Comparison of ENCODE assay signal across 16 cellular contexts in the genomic region with DNA sequence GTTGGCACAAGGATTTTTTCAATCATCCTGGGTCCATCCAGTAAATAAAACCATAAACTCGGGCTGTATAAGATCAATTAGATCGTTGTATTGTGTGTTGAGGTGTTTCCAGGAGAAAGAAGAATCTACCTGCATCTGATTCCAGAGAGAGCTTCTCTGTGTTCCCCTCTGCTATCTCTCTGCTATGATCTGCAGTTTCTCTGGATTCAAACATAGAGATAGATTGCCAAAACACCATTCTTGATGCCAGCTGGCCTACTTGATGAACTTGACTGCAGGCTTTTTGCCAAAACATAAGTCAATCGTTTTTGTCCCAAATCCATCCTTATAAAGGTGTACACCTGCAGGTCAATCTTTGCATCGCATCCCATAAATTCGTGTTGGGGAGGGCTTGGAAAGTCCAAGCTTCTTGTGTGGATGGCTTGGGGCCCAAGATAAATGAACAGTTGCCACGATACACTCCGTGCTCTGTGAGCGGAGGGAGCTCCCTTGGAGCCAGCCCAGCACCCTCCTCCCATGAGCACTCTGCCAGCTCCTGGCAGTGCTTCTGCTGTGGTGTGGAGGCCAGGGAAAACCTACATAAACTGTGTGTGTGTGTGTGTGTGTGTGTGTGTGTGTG. TPM values are rescaled to one million over a fixed set of nuclear protein-coding genes. Genes with fewer than 3 reads are reported as not detected.
A peak's percentile ranks its signal among the peaks of the same experiment; 100 is the strongest.
DNase-seq lines count a peak whose midpoint lies in the region; ATAC-seq and TF ChIP-seq lines count a peak whose summit lies in the region.
"Had no signal": no experiment of that assay in that cellular context is flagged by ENCODE, and none has a peak within 500 bp of the region (broad histone marks: within the 10 kb centered on the region; RNA-seq: fewer than 3 reads in every experiment).

No MANE protein-coding gene starts in this region.

- H3K36me3 ChIP-seq in muscle layer of colon (ENCODE audit: insufficient read depth, low read length) (no peaks in the 10 kb centered on the region), upper lobe of left lung (no peaks in the 10 kb centered on the region)
- H3K36me3 ChIP-seq: tibial nerve had no signal

- H3K27me3 ChIP-seq in muscle layer of colon (ENCODE audit: control insufficient read depth in 1 of 2, insufficient read depth in 2 of 2, low read length in 2 of 2) (no peaks in the 10 kb centered on the region), upper lobe of left lung (no peaks in the 10 kb centered on the region)
- H3K27me3 ChIP-seq: tibial nerve had no signal

- H3K4me1 ChIP-seq in muscle layer of colon (ENCODE audit: insufficient read depth, low read length) (peaks cover 14% of the 10 kb centered on the region), upper lobe of left lung (no peaks in the 10 kb centered on the region)

- peaks cover 4% of the 10 kb centered on the region for H3K4me1 Mint-ChIP-seq in stimulated activated effector memory CD8-positive, alpha-beta T cell treated with anti-CD3 and anti-CD28 coated beads, Interleukin-12 subunit alpha, Interleukin-12 subunit beta, amount 100 ng/mL, for 72 hours

- no peaks in the 10 kb centered on the region for H3K36me3 Mint-ChIP-seq in stimulated activated effector memory CD8-positive, alpha-beta T cell treated with anti-CD3 and anti-CD28 coated beads, Interleukin-12 subunit alpha, Interleukin-12 subunit beta, amount 100 ng/mL, for 72 hours
- H3K36me3 Mint-ChIP-seq: activated CD8-positive, alpha-beta memory T cell treated with anti-CD3 and anti-CD28 coated beads, Interleukin-2, amount 10 ng/mL, durations not matched to agents 7 days and 5 days had no signal

- peak; percentile 10 for TF ChIP-seq CTCF in fibroblast of the aortic adventitia (IDR thresholded peaks at IDR 0.05; ENCODE audit: insufficient read depth, low read length)
- no peak for TF ChIP-seq CTCF in upper lobe of left lung (IDR thresholded peaks at IDR 0.05)

- TF ChIP-seq EP300 in upper lobe of left lung (IDR thresholded peaks at IDR 0.05) = no peak

- TF ChIP-seq POLR2A in upper lobe of left lung (IDR thresholded peaks at IDR 0.05) = no peak

- no peaks in the 10 kb centered on the region for H3K9me3 Mint-ChIP-seq in stimulated activated effector memory CD8-positive, alpha-beta T cell treated with anti-CD3 and anti-CD28 coated beads, Interleukin-12 subunit alpha, Interleukin-12 subunit beta, amount 100 ng/mL, for 72 hours

- DNase-seq in NCI-H2081 (lab: John Stamatoyannopoulos, UW) (peak; percentile 23 to 45), NCI-H2081 treated with DMSO at 0.1 percent for 48 hours (lab: John Stamatoyannopoulos, UW) (no peak), fibroblast of the aortic adventitia (ENCODE audit: low read depth) (peak; percentile 44), upper lobe of left lung (no peak), NCI-H2107 (lab: John Stamatoyannopoulos, UW) (no peak)
- DNase-seq in stimulated activated CD4-positive, alpha-beta T cell treated with anti-CD3 and anti-CD28 coated beads, Interleukin-4, amount 100 ng/mL, for 4 hours = no peak
- DNase-seq in stimulated activated effector memory CD8-positive, alpha-beta T cell treated with anti-CD3 and anti-CD28 coated beads, Interleukin-12 subunit alpha, Interleukin-12 subunit beta, amount 100 ng/mL, for 72 hours (ENCODE audit: low spot score in 2 of 2) = no peak
- DNase-seq: activated CD8-positive, alpha-beta memory T cell treated with anti-CD3 and anti-CD28 coated beads, Interleukin-2, amount 10 ng/mL, durations not matched to agents 7 days and 5 days; activated naive CD8-positive, alpha-beta T cell treated with anti-CD3 and anti-CD28 coated beads, Interleukin-2, amount 10 ng/mL, durations not matched to agents 7 days and 5 days; MM.1S; NCI-H524 treated with DMSO at 0.1 percent for 48 hours; SHP77 treated with DMSO at 0.1 percent for 48 hours had no signal

- ATAC-seq in upper lobe of left lung (ENCODE audit: low FRiP score in 2 of 2) = peak; percentile 15 to 17
- ATAC-seq in stimulated activated effector memory CD8-positive, alpha-beta T cell treated with anti-CD3 and anti-CD28 coated beads, Interleukin-12 subunit alpha, Interleukin-12 subunit beta, amount 100 ng/mL, for 72 hours = no peak
- ATAC-seq: activated CD8-positive, alpha-beta memory T cell treated with anti-CD3 and anti-CD28 coated beads, Interleukin-2, amount 10 ng/mL, durations not matched to agents 7 days and 5 days had no signal

- no peak overlapping the region for H3K27ac Mint-ChIP-seq in stimulated activated effector memory CD8-positive, alpha-beta T cell treated with anti-CD3 and anti-CD28 coated beads, Interleukin-12 subunit alpha, Interleukin-12 subunit beta, amount 100 ng/mL, for 72 hours
- H3K27ac Mint-ChIP-seq: activated CD8-positive, alpha-beta memory T cell treated with anti-CD3 and anti-CD28 coated beads, Interleukin-2, amount 10 ng/mL, durations not matched to agents 7 days and 5 days; activated naive CD8-positive, alpha-beta T cell treated with anti-CD3 and anti-CD28 coated beads, Interleukin-2, amount 10 ng/mL, durations not matched to agents 7 days and 5 days had no signal

- H3K9ac ChIP-seq in muscle layer of colon (ENCODE audit: low read length) = no peak overlapping the region

- H3K4me3 Mint-ChIP-seq in stimulated activated effector memory CD8-positive, alpha-beta T cell treated with anti-CD3 and anti-CD28 coated beads, Interleukin-12 subunit alpha, Interleukin-12 subunit beta, amount 100 ng/mL, for 72 hours = no peak overlapping the region
- H3K4me3 Mint-ChIP-seq: activated CD8-positive, alpha-beta memory T cell treated with anti-CD3 and anti-CD28 coated beads, Interleukin-2, amount 10 ng/mL, durations not matched to agents 7 days and 5 days; activated naive CD8-positive, alpha-beta T cell treated with anti-CD3 and anti-CD28 coated beads, Interleukin-2, amount 10 ng/mL, durations not matched to agents 7 days and 5 days had no signal

- no peak overlapping the region for H3K4me3 ChIP-seq in fibroblast of the aortic adventitia (ENCODE audit: low read depth, low read length)
- H3K4me3 ChIP-seq in muscle layer of colon (ENCODE audit: low read depth in 1 of 2, low read length in 2 of 2) = peak overlapping the region in 1 of 2 donors; percentile 25
- no peak overlapping the region for H3K4me3 ChIP-seq in upper lobe of left lung
- H3K4me3 ChIP-seq: tibial nerve had no signal

- H3K27ac ChIP-seq in muscle layer of colon (ENCODE audit: low read depth, low read length) = peak overlapping the region; percentile 41
- H3K27ac ChIP-seq in upper lobe of left lung = no peak overlapping the region
- H3K27ac ChIP-seq: tibial nerve had no signal

- 53 to 63% methylated on average over 8 of the region's 8 CpGs for WGBS in upper lobe of left lung, 2 donors

- H3K9me3 ChIP-seq in muscle layer of colon (ENCODE audit: low read length) (no peaks in the 10 kb centered on the region), upper lobe of left lung (no peaks in the 10 kb centered on the region)

RNA-seq across cellular contexts. Expression of gene CERS3, which starts 2.7 kb away (rescaled TPM):
- total RNA-seq in fibroblast of the aortic adventitia (ENCODE audit: low replicate concordance) (not detected in 2 replicates), upper lobe of left lung (under 1 TPM in 1 of 6 donors, not detected in 5; 0.33 TPM)
- total RNA-seq: A172; activated CD8-positive, alpha-beta memory T cell treated with anti-CD3 and anti-CD28 coated beads, Interleukin-2, amount 10 ng/mL, durations not matched to agents 7 days and 5 days; mesenteric fat pad had no signal

Comparison
In these comparisons a context has a peak if more than half of its experiments do, and no peak if none do; other contexts are left out.
1. DNase-seq: peak in NCI-H2081 (2 of 2) and fibroblast of the aortic adventitia (single experiment); none in NCI-H2081 treated with DMSO at 0.1 percent for 48 hours (single experiment), upper lobe of left lung (0 of 2), stimulated activated CD4-positive, alpha-beta T cell treated with anti-CD3 and anti-CD28 coated beads, Interleukin-4, amount 100 ng/mL, for 4 hours (0 of 2), NCI-H2107 (single experiment) and stimulated activated effector memory CD8-positive, alpha-beta T cell treated with anti-CD3 and anti-CD28 coated beads, Interleukin-12 subunit alpha, Interleukin-12 subunit beta, amount 100 ng/mL, for 72 hours (0 of 2).